Comparison of ENCODE assay signal across 10 cellular contexts in the genomic region with DNA sequence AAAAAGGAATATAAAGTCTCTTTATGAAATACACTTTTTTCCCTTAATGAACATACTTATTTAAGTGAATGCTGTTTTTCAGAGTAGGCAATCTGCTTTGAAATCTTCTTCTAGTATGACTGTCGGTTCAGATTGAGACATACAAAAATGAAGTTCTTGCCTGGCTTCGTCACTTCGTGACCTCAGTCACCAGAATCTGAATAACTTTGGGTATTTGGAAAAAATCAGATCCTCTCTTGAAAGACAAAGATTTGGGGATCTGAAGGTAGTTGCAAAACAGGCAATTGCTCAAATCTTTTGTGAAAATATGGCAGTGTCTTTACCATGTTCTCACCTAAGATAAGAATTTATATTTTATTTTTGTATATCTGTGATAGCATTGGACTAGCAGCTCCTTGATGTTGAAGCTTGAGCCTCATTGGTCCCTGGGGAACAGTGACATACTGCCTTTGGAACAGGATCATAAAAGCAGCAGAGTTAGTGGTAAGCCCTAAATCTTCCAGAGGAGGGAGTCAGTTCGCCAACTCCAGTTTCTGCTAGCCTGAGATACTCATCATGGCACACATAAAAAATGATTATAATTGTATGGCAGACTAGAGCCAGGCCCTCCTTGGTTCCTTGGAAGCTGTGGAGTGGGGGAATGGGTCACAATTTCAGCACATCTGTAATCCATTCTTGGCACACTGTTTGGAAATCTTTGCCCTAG. TPM values are rescaled to one million over a fixed set of nuclear protein-coding genes. Genes with fewer than 3 reads are reported as not detected.
A peak's percentile ranks its signal among the peaks of the same experiment; 100 is the strongest.
DNase-seq lines count a peak whose midpoint lies in the region; ATAC-seq and TF ChIP-seq lines count a peak whose summit lies in the region.
"Had no signal": no experiment of that assay in that cellular context is flagged by ENCODE, and none has a peak within 500 bp of the region (broad histone marks: within the 10 kb centered on the region; RNA-seq: fewer than 3 reads in every experiment).

No MANE protein-coding gene starts in this region.

- no peak overlapping the region for H3K27ac ChIP-seq in 22Rv1
- H3K27ac ChIP-seq: testis had no signal

- H3K4me3 ChIP-seq in fibroblast of mammary gland (ENCODE audit: control insufficient read depth, low read depth, low read length) = no peak overlapping the region
- H3K4me3 ChIP-seq: testis had no signal

- peaks cover 28 to 36% of the 10 kb centered on the region in 2 donors for H3K4me1 Mint-ChIP-seq in natural killer cell treated with Interleukin-12 subunit alpha and Interleukin-12 subunit beta and Interleukin-15 and Interleukin-18, amount 100 ng/mL, for 72 hours (ENCODE audit: low read depth in 2 of 2)

- ATAC-seq in GM19463 (IDR thresholded peaks at IDR 0.05; ENCODE audit: unreplicated experiment) (no peak), GM21737 (IDR thresholded peaks at IDR 0.05; ENCODE audit: unreplicated experiment) (no peak)
- no peak for ATAC-seq in natural killer cell treated with Interleukin-12 subunit alpha and Interleukin-12 subunit beta and Interleukin-15 and Interleukin-18, amount 100 ng/mL, for 72 hours

- DNase-seq in ELF-1 (ENCODE audit: low read depth, low spot score) (peak; percentile 24), NCI-H82 (lab: John Stamatoyannopoulos, UW) (peak; percentile 90), fibroblast of mammary gland (ENCODE audit: low read depth) (peak; percentile 87), amygdala (lab: John Stamatoyannopoulos, UW) (no peak)
- no peak for DNase-seq in natural killer cell treated with Interleukin-12 subunit alpha and Interleukin-12 subunit beta and Interleukin-15 and Interleukin-18, amount 100 ng/mL, for 72 hours (ENCODE audit: low spot score)
- DNase-seq: cortex of kidney, testis had no signal

- no peaks in the 10 kb centered on the region for H3K27me3 Mint-ChIP-seq in natural killer cell treated with Interleukin-12 subunit alpha and Interleukin-12 subunit beta and Interleukin-15 and Interleukin-18, amount 100 ng/mL, for 72 hours

- H3K36me3 Mint-ChIP-seq in natural killer cell treated with Interleukin-12 subunit alpha and Interleukin-12 subunit beta and Interleukin-15 and Interleukin-18, amount 100 ng/mL, for 72 hours = no peaks in the 10 kb centered on the region

- no peak overlapping the region for H3K27ac Mint-ChIP-seq in natural killer cell treated with Interleukin-12 subunit alpha and Interleukin-12 subunit beta and Interleukin-15 and Interleukin-18, amount 100 ng/mL, for 72 hours

- H3K4me3 Mint-ChIP-seq in natural killer cell treated with Interleukin-12 subunit alpha and Interleukin-12 subunit beta and Interleukin-15 and Interleukin-18, amount 100 ng/mL, for 72 hours = no peak overlapping the region

- TF ChIP-seq CTCF in 22Rv1 (IDR thresholded peaks at IDR 0.05) (peak; percentile 41), fibroblast of mammary gland (conservative IDR thresholded peaks at IDR 0.05; ENCODE audit: control insufficient read depth, insufficient read depth, low read depth, low read length) (peak; percentile 36)

- H3K9me3 Mint-ChIP-seq in natural killer cell treated with Interleukin-12 subunit alpha and Interleukin-12 subunit beta and Interleukin-15 and Interleukin-18, amount 100 ng/mL, for 72 hours = no peaks in the 10 kb centered on the region

RNA-seq across cellular contexts. Expression of a gene that starts 4.9 kb away (rescaled TPM):
- total RNA-seq in natural killer cell treated with Interleukin-12 subunit alpha and Interleukin-12 subunit beta and Interleukin-15 and Interleukin-18, amount 100 ng/mL, for 72 hours = 10 to 100 TPM; 17.8 to 21.0 TPM

RNA-seq across cellular contexts. Expression of a gene that starts 5.1 kb away (rescaled TPM):
- under 1 TPM; 0.36 to 0.45 TPM for total RNA-seq in natural killer cell treated with Interleukin-12 subunit alpha and Interleukin-12 subunit beta and Interleukin-15 and Interleukin-18, amount 100 ng/mL, for 72 hours

Comparison
In these comparisons a context has a peak if more than half of its experiments do, and no peak if none do; other contexts are left out.
1. DNase-seq: peak in ELF-1 (single experiment), NCI-H82 (single experiment) and fibroblast of mammary gland (single experiment); none in amygdala (0 of 56) and natural killer cell treated with Interleukin-12 subunit alpha and Interleukin-12 subunit beta and Interleukin-15 and Interleukin-18, amount 100 ng/mL, for 72 hours (single experiment).